ENCODE assay signal across 12 cellular contexts in genomic region chr22:32203181-32204105, GRCh38. TPM values are rescaled to one million over a fixed set of nuclear protein-coding genes. Genes with fewer than 3 reads are reported as not detected.
DNase-seq lines count a peak whose midpoint lies in the region; ATAC-seq and TF ChIP-seq lines count a peak whose summit lies in the region.
"Had no signal": no experiment of that assay in that cellular context is flagged by ENCODE, and none has a peak within 500 bp of the region (broad histone marks: within the 10 kb centered on the region; RNA-seq: fewer than 3 reads in every experiment).

No MANE protein-coding gene starts in this region.

- H2BK5ac ChIP-seq in mesendoderm (ENCODE audit: low read length), result no peak overlapping the region

- no peak overlapping the region for H2AK5ac ChIP-seq in mesendoderm (ENCODE audit: low read length)

- peaks cover 34% of the 10 kb centered on the region for H3K27me3 Mint-ChIP-seq in CD4-positive, CD25-positive, alpha-beta regulatory T cell

- no peak overlapping the region for H3K18ac ChIP-seq in mesendoderm (ENCODE audit: low read length)

- no peak overlapping the region for H3K27ac ChIP-seq in CD4-positive, CD25-positive, alpha-beta regulatory T cell (ENCODE audit: insufficient read depth, low read length, poor library complexity, severe bottlenecking)
- no peak overlapping the region for H3K27ac ChIP-seq in HL-60 (replicated peaks)
- H3K27ac ChIP-seq in mesendoderm (ENCODE audit: low read depth, low read length), result peak overlapping the region; percentile 35
- H3K27ac ChIP-seq: body of pancreas had no signal

- no peaks in the 10 kb centered on the region for H3K27me3 ChIP-seq in CD4-positive, CD25-positive, alpha-beta regulatory T cell (ENCODE audit: control insufficient read depth, insufficient read depth, low read length)
- peaks cover 3% of the 10 kb centered on the region for H3K27me3 ChIP-seq in HL-60 (ENCODE audit: insufficient read depth, poor library complexity, severe bottlenecking)
- H3K27me3 ChIP-seq in mesendoderm (ENCODE audit: insufficient read depth, low read length, poor library complexity), result no peaks in the 10 kb centered on the region

- peaks cover 42% of the 10 kb centered on the region for H3K4me1 ChIP-seq in CD4-positive, CD25-positive, alpha-beta regulatory T cell (ENCODE audit: control insufficient read depth, insufficient read depth, low read length, poor library complexity, severe bottlenecking)
- peaks cover 6% of the 10 kb centered on the region for H3K4me1 ChIP-seq in mesendoderm (ENCODE audit: control insufficient read depth, low read depth, low read length)

- WGBS in mesendoderm (ENCODE audit: extremely low coverage, insufficient coverage, low lambda C conversion rate), result no CpG with 5 or more reads among the region's 56 CpGs

- H3K79me2 ChIP-seq in mesendoderm (ENCODE audit: control insufficient read depth, insufficient read depth, low read length), result no peaks in the 10 kb centered on the region

- TF ChIP-seq CTCF in HL-60 (IDR thresholded peaks at IDR 0.05; ENCODE audit: insufficient read depth, low read length) (no peak), astrocyte of the cerebellum (IDR thresholded peaks at IDR 0.05; ENCODE audit: low read depth, low read length, missing control alignments) (no peak)

- no peak overlapping the region for H2BK15ac ChIP-seq in mesendoderm (replicated peaks; ENCODE audit: low read depth)

- peaks cover 0 to 75% (median 23%) of the 10 kb centered on the region in 4 donors for H3K4me1 Mint-ChIP-seq in CD4-positive, CD25-positive, alpha-beta regulatory T cell

- peak overlapping the region; percentile 66 for H3K9ac ChIP-seq in mesendoderm (ENCODE audit: low read length)

- in situ Hi-C loops in astrocyte of the cerebellum (cut with HindIII; ENCODE audit: low sequenced_read_pairs), result no loop called here

- H3K4me3 ChIP-seq in CD4-positive, CD25-positive, alpha-beta regulatory T cell (ENCODE audit: low read depth, low read length), result no peak overlapping the region
- H3K4me3 ChIP-seq in HL-60 (replicated peaks; ENCODE audit: insufficient read depth, low read length), result peak overlapping the region; percentile 41
- peak overlapping the region; percentile 20 for H3K4me3 ChIP-seq in astrocyte of the cerebellum (ENCODE audit: low read depth, low read length)
- no peak overlapping the region for H3K4me3 ChIP-seq in mesendoderm (ENCODE audit: low read length)
- H3K4me3 ChIP-seq: body of pancreas had no signal

- H4K8ac ChIP-seq in mesendoderm (ENCODE audit: low read depth, low read length), result no peak overlapping the region

- H4K5ac ChIP-seq in mesendoderm (ENCODE audit: low read length), result no peak overlapping the region

- no peaks in the 10 kb centered on the region for H3K9me3 Mint-ChIP-seq in CD4-positive, CD25-positive, alpha-beta regulatory T cell

- H3K9me3 ChIP-seq in CD4-positive, CD25-positive, alpha-beta regulatory T cell (ENCODE audit: control insufficient read depth in 2 of 2, low read length in 2 of 2), result no peaks in the 10 kb centered on the region
- H3K9me3 ChIP-seq: body of pancreas had no signal

- peak overlapping the region in 1 of 3 donors; percentile 36 for H3K27ac Mint-ChIP-seq in CD4-positive, CD25-positive, alpha-beta regulatory T cell

- peak overlapping the region; percentile 12 for H3K4me2 ChIP-seq in mesendoderm (ENCODE audit: low read length)

- H3K4ac ChIP-seq in mesendoderm (ENCODE audit: low read depth, low read length), result no peak overlapping the region

- no peak for DNase-seq in CD4-positive, CD25-positive, alpha-beta regulatory T cell
- DNase-seq in HL-60 (ENCODE audit: low read depth in 1 of 2, low spot score in 1 of 2) (peak in 1 of 2 experiments; percentile 21), astrocyte of the cerebellum (ENCODE audit: low read depth) (no peak), mesendoderm (no peak), NCI-H187 treated with DMSO at 0.1 percent for 48 hours (lab: John Stamatoyannopoulos, UW) (no peak), CD1c-positive myeloid dendritic cell (ENCODE audit: extremely low spot score) (no peak)
- DNase-seq: NCI-H446 treated with DMSO at 0.1 percent for 48 hours, T1000 had no signal

- H3K36me3 ChIP-seq in CD4-positive, CD25-positive, alpha-beta regulatory T cell (ENCODE audit: control insufficient read depth, insufficient read depth, low read length), result no peaks in the 10 kb centered on the region
- no peaks in the 10 kb centered on the region for H3K36me3 ChIP-seq in mesendoderm (ENCODE audit: control insufficient read depth, insufficient read depth, low read length)

- ATAC-seq in CD4-positive, CD25-positive, alpha-beta regulatory T cell (ENCODE audit: low read depth in 2 of 2), result no peak
- ATAC-seq in HG03108 (IDR thresholded peaks at IDR 0.05; ENCODE audit: unreplicated experiment), result no peak
- no peak for ATAC-seq in GM18519 (IDR thresholded peaks at IDR 0.05; ENCODE audit: low FRiP score, unreplicated experiment)

- no peaks in the 10 kb centered on the region for H3K36me3 Mint-ChIP-seq in CD4-positive, CD25-positive, alpha-beta regulatory T cell

- peak overlapping the region; percentile 87 for H3K56ac ChIP-seq in mesendoderm (ENCODE audit: low read length)

- H3K79me1 ChIP-seq in mesendoderm (ENCODE audit: low read length), result no peaks in the 10 kb centered on the region

- H2BK120ac ChIP-seq in mesendoderm (ENCODE audit: low read depth, low read length), result no peak overlapping the region

- peak overlapping the region; percentile 73 for H3K23ac ChIP-seq in mesendoderm (ENCODE audit: low read length)

- peak overlapping the region; percentile 38 to 94 (median 83) for H3K4me3 Mint-ChIP-seq in CD4-positive, CD25-positive, alpha-beta regulatory T cell

RNA-seq across cellular contexts. Expression of gene RFPL2, which starts 1.4 kb away (rescaled TPM):
- 1.5 TPM for total RNA-seq in CD4-positive, CD25-positive, alpha-beta regulatory T cell
- 1 to 10 TPM in 1 of 4 donors, under 1 TPM in 3; 0.27 to 2.6 (median 0.34) TPM for polyA plus RNA-seq in CD4-positive, CD25-positive, alpha-beta regulatory T cell
- polyA plus RNA-seq in mesendoderm (2013, experiment 1 of 2), result 1.8 TPM
- polyA plus RNA-seq in mesendoderm (2013, experiment 2 of 2), result 1.8 TPM
- total RNA-seq: body of pancreas, sciatic nerve had no signal

RNA-seq across cellular contexts. Expression of gene C22orf42, which starts 44.3 kb away (rescaled TPM):
- not detected for total RNA-seq in CD4-positive, CD25-positive, alpha-beta regulatory T cell
- not detected for polyA plus RNA-seq in CD4-positive, CD25-positive, alpha-beta regulatory T cell
- polyA plus RNA-seq in mesendoderm (2013, experiment 1 of 2), result 0.62 TPM
- 0.67 TPM for polyA plus RNA-seq in mesendoderm (2013, experiment 2 of 2)
- total RNA-seq: sciatic nerve had no signal

RNA-seq across cellular contexts. Expression of gene SLC5A4, which starts 51.7 kb away (rescaled TPM):
- total RNA-seq in CD4-positive, CD25-positive, alpha-beta regulatory T cell, result not detected
- polyA plus RNA-seq in CD4-positive, CD25-positive, alpha-beta regulatory T cell, result not detected
- not detected for polyA plus RNA-seq in mesendoderm (2013, experiment 1 of 2)
- not detected for polyA plus RNA-seq in mesendoderm (2013, experiment 2 of 2)

Comparison
In these comparisons a context has a peak if more than half of its experiments do, and no peak if none do; other contexts are left out.
1. H3K4me3 ChIP-seq: peak in HL-60 (single experiment) and astrocyte of the cerebellum (single experiment); none in CD4-positive, CD25-positive, alpha-beta regulatory T cell (single experiment) and mesendoderm (single experiment).